1 cellular context compared by ENCODE assay signal in the genomic region with DNA sequence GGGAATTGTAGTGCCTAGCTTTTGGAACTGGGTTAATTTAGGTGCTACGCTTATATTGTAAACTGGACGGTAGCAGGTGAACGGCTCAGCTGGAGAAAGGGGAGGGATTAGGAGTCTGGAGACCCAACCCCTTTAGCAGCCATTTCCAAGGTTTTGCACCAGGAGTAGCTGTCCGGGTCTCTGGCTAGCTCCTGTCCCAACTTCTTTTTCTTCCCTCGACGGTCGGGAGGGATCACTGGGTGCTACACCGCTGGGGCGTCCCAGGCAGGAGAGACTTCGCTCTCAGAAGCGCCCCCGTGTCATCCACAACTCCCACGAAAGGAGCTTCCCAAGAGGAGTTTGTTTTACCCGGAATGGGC.
A peak's percentile ranks its signal among the peaks of the same experiment; 100 is the strongest.
TF ChIP-seq lines count a peak whose summit lies in the region.

No MANE protein-coding gene starts in this region.

TF ChIP-seq in SK-N-SH, 30 proteins besides CTCF, POLR2A, EP300 and RAD21 (continued from another document):
- no peak for TF ChIP-seq ZBTB33 (IDR thresholded peaks at IDR 0.05; ENCODE audit: borderline replicate concordance, low read depth)
- TF ChIP-seq YY1 (IDR thresholded peaks at IDR 0.05; ENCODE audit: low read depth) = peak; percentile 81; the same call in 1 of the 2 replicates
- TF ChIP-seq RXRA (IDR thresholded peaks at IDR 0.05; ENCODE audit: borderline replicate concordance, low read depth) = no peak
- no peak; the same call in 1 of the 2 replicates for TF ChIP-seq FOSL2 (IDR thresholded peaks at IDR 0.05; ENCODE audit: borderline replicate concordance, low read depth)
- no peak for TF ChIP-seq MEF2A (IDR thresholded peaks at IDR 0.05; ENCODE audit: borderline replicate concordance, low read depth)
- TF ChIP-seq, protein P1, sequence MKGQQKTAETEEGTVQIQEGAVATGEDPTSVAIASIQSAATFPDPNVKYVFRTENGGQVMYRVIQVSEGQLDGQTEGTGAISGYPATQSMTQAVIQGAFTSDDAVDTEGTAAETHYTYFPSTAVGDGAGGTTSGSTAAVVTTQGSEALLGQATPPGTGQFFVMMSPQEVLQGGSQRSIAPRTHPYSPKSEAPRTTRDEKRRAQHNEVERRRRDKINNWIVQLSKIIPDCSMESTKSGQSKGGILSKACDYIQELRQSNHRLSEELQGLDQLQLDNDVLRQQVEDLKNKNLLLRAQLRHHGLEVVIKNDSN (IDR thresholded peaks at IDR 0.05; ENCODE audit: borderline replicate concordance, low read depth) = no peak
- peak; percentile 90 for TF ChIP-seq TAF1 (IDR thresholded peaks at IDR 0.05; ENCODE audit: borderline replicate concordance, low read depth, low read length)
- no peak for TF ChIP-seq CHD2 (IDR thresholded peaks at IDR 0.05; ENCODE audit: low read length, partially characterized antibody)
- TF ChIP-seq FOXJ3 (CRISPR knock-in tag; IDR thresholded peaks at IDR 0.05) = no peak
- TF ChIP-seq RFX5 (IDR thresholded peaks at IDR 0.05; ENCODE audit: low read length) = no peak
- TF ChIP-seq TEAD4 (IDR thresholded peaks at IDR 0.05; ENCODE audit: borderline replicate concordance, insufficient read depth) = no peak
- TF ChIP-seq MXI1 (IDR thresholded peaks at IDR 0.05; ENCODE audit: low read depth, low read length) = no peak
- peak; percentile 6; the same call in 1 of the 2 replicates for TF ChIP-seq TCF12 (IDR thresholded peaks at IDR 0.05)
- TF ChIP-seq SMC3 (IDR thresholded peaks at IDR 0.05; ENCODE audit: low read depth, low read length) = 0 out of 2 replicates have a peak, but pooled peaks have one; percentile 9
- TF ChIP-seq REST (IDR thresholded peaks at IDR 0.05; ENCODE audit: low read depth, low read length) = peak; percentile 70
- TF ChIP-seq ELF1 (IDR thresholded peaks at IDR 0.05) = 0 out of 2 replicates have a peak, but pooled peaks have one; percentile 8
- TF ChIP-seq, protein P2, sequence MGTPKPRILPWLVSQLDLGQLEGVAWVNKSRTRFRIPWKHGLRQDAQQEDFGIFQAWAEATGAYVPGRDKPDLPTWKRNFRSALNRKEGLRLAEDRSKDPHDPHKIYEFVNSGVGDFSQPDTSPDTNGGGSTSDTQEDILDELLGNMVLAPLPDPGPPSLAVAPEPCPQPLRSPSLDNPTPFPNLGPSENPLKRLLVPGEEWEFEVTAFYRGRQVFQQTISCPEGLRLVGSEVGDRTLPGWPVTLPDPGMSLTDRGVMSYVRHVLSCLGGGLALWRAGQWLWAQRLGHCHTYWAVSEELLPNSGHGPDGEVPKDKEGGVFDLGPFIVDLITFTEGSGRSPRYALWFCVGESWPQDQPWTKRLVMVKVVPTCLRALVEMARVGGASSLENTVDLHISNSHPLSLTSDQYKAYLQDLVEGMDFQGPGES (IDR thresholded peaks at IDR 0.05; ENCODE audit: low read depth, low read length) = no peak
